Comparison of ENCODE assay signal across 26 cellular contexts in the genomic region with DNA sequence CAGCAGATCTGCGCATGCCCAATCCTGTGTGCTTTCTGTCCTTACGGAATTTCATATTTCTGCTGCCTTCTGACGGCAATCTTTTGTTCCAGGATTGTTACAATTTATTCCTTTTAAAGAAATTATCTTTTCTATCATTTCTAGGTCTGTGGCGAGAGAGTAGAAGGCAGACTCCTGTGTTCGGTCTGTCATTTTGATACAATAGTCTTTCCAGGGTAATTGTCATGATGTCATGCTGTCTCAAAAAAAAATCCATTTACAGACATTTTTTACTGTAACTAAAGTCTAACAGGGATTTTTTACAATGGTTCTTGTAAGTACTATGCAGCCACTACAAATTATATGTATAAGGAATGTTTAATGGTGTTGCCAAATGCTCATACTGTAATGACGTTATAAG. TPM values are rescaled to one million over a fixed set of nuclear protein-coding genes. Genes with fewer than 3 reads are reported as not detected.
"Had no signal": no experiment of that assay in that cellular context is flagged by ENCODE, and none has a peak within 500 bp of the region (broad histone marks: within the 10 kb centered on the region; RNA-seq: fewer than 3 reads in every experiment).

No MANE protein-coding gene starts in this region.

- H3K4me3 ChIP-seq: stomach, suprapubic skin, thoracic aorta, thyroid gland, tibial artery, tibial nerve, transverse colon, upper lobe of left lung, upper lobe of right lung, uterus, vagina had no signal

- H3K36me3 ChIP-seq: stomach, suprapubic skin, thoracic aorta, thyroid gland, tibial artery, tibial nerve, transverse colon, upper lobe of left lung, upper lobe of right lung, uterus, vagina had no signal

- H3K4me1 ChIP-seq: stomach, suprapubic skin, thyroid gland, tibial artery, tibial nerve, transverse colon, upper lobe of left lung, upper lobe of right lung, uterus, vagina had no signal

- H3K27ac ChIP-seq: stomach, suprapubic skin, thoracic aorta, thyroid gland, tibial artery, tibial nerve, transverse colon, upper lobe of left lung, upper lobe of right lung, uterus, vagina had no signal

- H3K4me3 Mint-ChIP-seq: stimulated activated effector memory CD8-positive, alpha-beta T cell treated with anti-CD3 and anti-CD28 coated beads, Interleukin-12 subunit alpha, Interleukin-12 subunit beta, amount 100 ng/mL, for 72 hours; stimulated activated memory B cell treated with anti-CD40 and anti-IgM and Interleukin-4, amounts not matched to agents 10 μg/mL and 1 μg/mL and 100 μg/mL, for 72 hours; stimulated activated naive B cell treated with anti-CD40 and anti-IgM and Interleukin-4, amounts not matched to agents 10 μg/mL and 1 μg/mL and 100 μg/mL, for 72 hours; stimulated activated naive CD8-positive, alpha-beta T cell treated with anti-CD3 and anti-CD28 coated beads, Interleukin-15, amount 100 ng/mL, for 72 hours; stimulated activated naive CD8-positive, alpha-beta T cell treated with anti-CD3 and anti-CD28 coated beads, Interleukin-15, Interleukin-2, amounts not matched to agents 100 ng/mL and 50 ng/mL, for 24 hours; type B pancreatic cell had no signal

- H3K36me3 Mint-ChIP-seq: stimulated activated effector memory CD8-positive, alpha-beta T cell treated with anti-CD3 and anti-CD28 coated beads, Interleukin-12 subunit alpha, Interleukin-12 subunit beta, amount 100 ng/mL, for 72 hours; stimulated activated memory B cell treated with anti-CD40 and anti-IgM and Interleukin-4, amounts not matched to agents 10 μg/mL and 1 μg/mL and 100 μg/mL, for 72 hours; stimulated activated naive B cell treated with anti-CD40 and anti-IgM and Interleukin-4, amounts not matched to agents 10 μg/mL and 1 μg/mL and 100 μg/mL, for 72 hours; type B pancreatic cell had no signal

- H3K27me3 ChIP-seq: stomach, suprapubic skin, thyroid gland, tibial artery, tibial nerve, transverse colon, upper lobe of left lung, upper lobe of right lung, uterus, vagina had no signal

- ATAC-seq: stimulated activated memory B cell treated with anti-CD40 and anti-IgM and Interleukin-4, amounts not matched to agents 10 μg/mL and 1 μg/mL and 100 μg/mL, for 72 hours; stimulated activated naive CD8-positive, alpha-beta T cell treated with anti-CD3 and anti-CD28 coated beads, Interleukin-15, Interleukin-2, amounts not matched to agents 100 U/mL and 50 U/mL, for 24 hours had no signal

- H3K9me3 Mint-ChIP-seq: stimulated activated effector memory CD8-positive, alpha-beta T cell treated with anti-CD3 and anti-CD28 coated beads, Interleukin-12 subunit alpha, Interleukin-12 subunit beta, amount 100 ng/mL, for 72 hours; stimulated activated naive B cell treated with anti-CD40 and anti-IgM and Interleukin-4, amounts not matched to agents 10 μg/mL and 1 μg/mL and 100 μg/mL, for 72 hours; stimulated activated naive CD8-positive, alpha-beta T cell treated with anti-CD3 and anti-CD28 coated beads, Interleukin-15, amount 100 ng/mL, for 72 hours; stimulated activated naive CD8-positive, alpha-beta T cell treated with anti-CD3 and anti-CD28 coated beads, Interleukin-15, Interleukin-2, amounts not matched to agents 100 ng/mL and 50 ng/mL, for 24 hours; type B pancreatic cell had no signal

- H3K4me1 Mint-ChIP-seq: stimulated activated effector memory CD8-positive, alpha-beta T cell treated with anti-CD3 and anti-CD28 coated beads, Interleukin-12 subunit alpha, Interleukin-12 subunit beta, amount 100 ng/mL, for 72 hours; stimulated activated memory B cell treated with anti-CD40 and anti-IgM and Interleukin-4, amounts not matched to agents 10 μg/mL and 1 μg/mL and 100 μg/mL, for 72 hours; stimulated activated naive B cell treated with anti-CD40 and anti-IgM and Interleukin-4, amounts not matched to agents 10 μg/mL and 1 μg/mL and 100 μg/mL, for 72 hours; stimulated activated naive CD8-positive, alpha-beta T cell treated with anti-CD3 and anti-CD28 coated beads, Interleukin-15, amount 100 ng/mL, for 72 hours had no signal

- H3K27ac Mint-ChIP-seq: stimulated activated effector memory CD8-positive, alpha-beta T cell treated with anti-CD3 and anti-CD28 coated beads, Interleukin-12 subunit alpha, Interleukin-12 subunit beta, amount 100 ng/mL, for 72 hours; stimulated activated memory B cell treated with anti-CD40 and anti-IgM and Interleukin-4, amounts not matched to agents 10 μg/mL and 1 μg/mL and 100 μg/mL, for 72 hours; stimulated activated naive B cell treated with anti-CD40 and anti-IgM and Interleukin-4, amounts not matched to agents 10 μg/mL and 1 μg/mL and 100 μg/mL, for 72 hours; stimulated activated naive CD8-positive, alpha-beta T cell treated with anti-CD3 and anti-CD28 coated beads, Interleukin-15, amount 100 ng/mL, for 72 hours; stimulated activated naive CD8-positive, alpha-beta T cell treated with anti-CD3 and anti-CD28 coated beads, Interleukin-15, Interleukin-2, amounts not matched to agents 100 ng/mL and 50 ng/mL, for 24 hours; type B pancreatic cell had no signal

- DNase-seq: stimulated activated CD4-positive, alpha-beta T cell treated with anti-CD3 and anti-CD28 coated beads, Interleukin-4, amount 100 ng/mL, for 1 hour; stimulated activated CD4-positive, alpha-beta T cell treated with anti-CD3 and anti-CD28 coated beads, Interleukin-4, amount 100 ng/mL, for 24 hours; stimulated activated naive B cell treated with anti-CD40 and anti-IgM and Interleukin-4, amounts not matched to agents 10 μg/mL and 1 μg/mL and 100 μg/mL, for 72 hours; stimulated activated naive CD4-positive, alpha-beta T cell; stomach; thyroid gland; tibial artery; transverse colon; trophoblast cell; upper lobe of left lung; upper lobe of right lung; uterus had no signal

- H3K27me3 Mint-ChIP-seq: stimulated activated memory B cell treated with anti-CD40 and anti-IgM and Interleukin-4, amounts not matched to agents 10 μg/mL and 1 μg/mL and 100 μg/mL, for 72 hours; stimulated activated naive B cell treated with anti-CD40 and anti-IgM and Interleukin-4, amounts not matched to agents 10 μg/mL and 1 μg/mL and 100 μg/mL, for 72 hours had no signal

- H3K9me3 ChIP-seq: suprapubic skin, thoracic aorta, thyroid gland, tibial artery, transverse colon, upper lobe of left lung, upper lobe of right lung, uterus, vagina had no signal

RNA-seq across cellular contexts. Expression of gene KRTAP7-1, which starts 9.0 kb away (rescaled TPM):
- total RNA-seq: stomach, subcutaneous adipose tissue, temporal lobe, thoracic aorta, thyroid gland, tibial nerve, transverse colon, upper lobe of left lung, upper lobe of right lung, ureter, urinary bladder, uterus, vagina had no signal
- polyA plus RNA-seq: stomach, urinary bladder had no signal

RNA-seq across cellular contexts. Expression of gene KRTAP8-1, which starts 25.5 kb away (rescaled TPM):
- total RNA-seq: stomach, subcutaneous adipose tissue, temporal lobe, thoracic aorta, thyroid gland, tibial nerve, transverse colon, upper lobe of left lung, upper lobe of right lung, ureter, urinary bladder, uterus, vagina had no signal
- polyA plus RNA-seq: stomach, urinary bladder had no signal

RNA-seq across cellular contexts. Expression of gene KRTAP11-1, which starts 42.8 kb away (rescaled TPM):
- total RNA-seq: stomach, subcutaneous adipose tissue, temporal lobe, thoracic aorta, thyroid gland, transverse colon, upper lobe of right lung, ureter, urinary bladder, uterus, vagina had no signal
- polyA plus RNA-seq: stomach, urinary bladder had no signal
